In genomic region chr1:36516372-36517018, GRCh38 we compare ENCODE assay signal across 8 cellular contexts. TPM values are rescaled to one million over a fixed set of nuclear protein-coding genes. Genes with fewer than 3 reads are reported as not detected.
DNase-seq lines count a peak whose midpoint lies in the region; ATAC-seq, FAIRE-seq and TF ChIP-seq lines count a peak whose summit lies in the region.

No MANE protein-coding gene starts in this region.

- intact Hi-C loops in activated T-helper 1 cell treated with anti-CD3 and anti-CD28 coated beads, Interleukin-12 subunit alpha, Interleukin-12 subunit beta, Interleukin-2, Interleukin-4 antibody, amounts not matched to agents 30 ng/mL and 10 ng/mL and 1 ng/mL, durations not matched to agents 14 hours and 24 hours and 36 hours (cut with micrococcal nuclease): loop anchor here (1.0 to 5.0 kb wide), 2 partner anchors 806 to 918 kb away; no protein-coding TSS in a partner anchor

- TF ChIP-seq CTCF in D721Med (IDR thresholded peaks at IDR 0.05; ENCODE audit: insufficient read depth, missing control alignments): peak; percentile 94
- TF ChIP-seq CTCF in osteocyte (IDR thresholded peaks at IDR 0.05): peak; percentile 79

- H3K27ac Mint-ChIP-seq in activated T-helper 1 cell treated with anti-CD3 and anti-CD28 coated beads, Interleukin-12 subunit alpha, Interleukin-12 subunit beta, Interleukin-2, Interleukin-4 antibody, amounts not matched to agents 30 ng/mL and 10 ng/mL and 1 ng/mL, durations not matched to agents 14 hours and 24 hours and 36 hours: no peak overlapping the region
- no peak overlapping the region for H3K27ac Mint-ChIP-seq in osteocyte (ENCODE audit: unreplicated experiment)

- H3K36me3 Mint-ChIP-seq in activated T-helper 1 cell treated with anti-CD3 and anti-CD28 coated beads, Interleukin-12 subunit alpha, Interleukin-12 subunit beta, Interleukin-2, Interleukin-4 antibody, amounts not matched to agents 30 ng/mL and 10 ng/mL and 1 ng/mL, durations not matched to agents 14 hours and 24 hours and 36 hours (ENCODE audit: low read depth): no peaks in the 10 kb centered on the region
- H3K36me3 Mint-ChIP-seq in osteocyte (ENCODE audit: unreplicated experiment): no peaks in the 10 kb centered on the region

- DNase-seq in D721Med (ENCODE audit: insufficient read length, low spot score): peak; percentile 94
- DNase-seq in HuH-7 (ENCODE audit: low spot score): peak; percentile 82
- DNase-seq in OCI-M1 (lab: John Stamatoyannopoulos, UW): peak; percentile 66
- DNase-seq in activated T-helper 1 cell treated with anti-CD3 and anti-CD28 coated beads, Interleukin-12 subunit alpha, Interleukin-12 subunit beta, Interleukin-2, Interleukin-4 antibody, amounts not matched to agents 30 ng/mL and 10 ng/mL and 1 ng/mL, durations not matched to agents 14 hours and 24 hours and 36 hours (ENCODE audit: low spot score): peak; percentile 15
- peak; percentile 74 for DNase-seq in germinal center (ENCODE audit: low spot score)
- no peak for DNase-seq in osteocyte (ENCODE audit: extremely low spot score, unreplicated experiment)

- ATAC-seq in GM21526 (IDR thresholded peaks at IDR 0.05; ENCODE audit: low FRiP score, unreplicated experiment) (no peak), HG03025 (IDR thresholded peaks at IDR 0.05; ENCODE audit: low FRiP score, unreplicated experiment) (no peak)

- peak; percentile 77 for FAIRE-seq in D721Med (lab: Jason Lieb, UNC)

- peaks cover 3% of the 10 kb centered on the region for H3K27me3 Mint-ChIP-seq in activated T-helper 1 cell treated with anti-CD3 and anti-CD28 coated beads, Interleukin-12 subunit alpha, Interleukin-12 subunit beta, Interleukin-2, Interleukin-4 antibody, amounts not matched to agents 30 ng/mL and 10 ng/mL and 1 ng/mL, durations not matched to agents 14 hours and 24 hours and 36 hours (ENCODE audit: insufficient read depth)
- H3K27me3 Mint-ChIP-seq in osteocyte (ENCODE audit: unreplicated experiment): peaks cover 4% of the 10 kb centered on the region

- no peaks in the 10 kb centered on the region for H3K4me1 Mint-ChIP-seq in activated T-helper 1 cell treated with anti-CD3 and anti-CD28 coated beads, Interleukin-12 subunit alpha, Interleukin-12 subunit beta, Interleukin-2, Interleukin-4 antibody, amounts not matched to agents 30 ng/mL and 10 ng/mL and 1 ng/mL, durations not matched to agents 14 hours and 24 hours and 36 hours (ENCODE audit: low read depth)
- H3K4me1 Mint-ChIP-seq in osteocyte (ENCODE audit: unreplicated experiment): no peaks in the 10 kb centered on the region

- no peaks in the 10 kb centered on the region for H3K9me3 Mint-ChIP-seq in activated T-helper 1 cell treated with anti-CD3 and anti-CD28 coated beads, Interleukin-12 subunit alpha, Interleukin-12 subunit beta, Interleukin-2, Interleukin-4 antibody, amounts not matched to agents 30 ng/mL and 10 ng/mL and 1 ng/mL, durations not matched to agents 14 hours and 24 hours and 36 hours
- no peaks in the 10 kb centered on the region for H3K9me3 Mint-ChIP-seq in osteocyte (ENCODE audit: unreplicated experiment)

- H3K4me3 Mint-ChIP-seq in activated T-helper 1 cell treated with anti-CD3 and anti-CD28 coated beads, Interleukin-12 subunit alpha, Interleukin-12 subunit beta, Interleukin-2, Interleukin-4 antibody, amounts not matched to agents 30 ng/mL and 10 ng/mL and 1 ng/mL, durations not matched to agents 14 hours and 24 hours and 36 hours: no peak overlapping the region
- no peak overlapping the region for H3K4me3 Mint-ChIP-seq in osteocyte (ENCODE audit: unreplicated experiment)

RNA-seq across cellular contexts. Expression of gene CSF3R, which starts 33.8 kb away (rescaled TPM):
- total RNA-seq in activated T-helper 1 cell treated with anti-CD3 and anti-CD28 coated beads, Interleukin-12 subunit alpha, Interleukin-12 subunit beta, Interleukin-2, Interleukin-4 antibody, amounts not matched to agents 30 ng/mL and 10 ng/mL and 1 ng/mL, durations not matched to agents 14 hours and 24 hours and 36 hours: 0.24 and 0.54 TPM in 2 replicates
- not detected in 2 replicates for total RNA-seq in osteocyte

RNA-seq across cellular contexts. Expression of gene MRPS15, which starts 52.3 kb away (rescaled TPM):
- total RNA-seq in activated T-helper 1 cell treated with anti-CD3 and anti-CD28 coated beads, Interleukin-12 subunit alpha, Interleukin-12 subunit beta, Interleukin-2, Interleukin-4 antibody, amounts not matched to agents 30 ng/mL and 10 ng/mL and 1 ng/mL, durations not matched to agents 14 hours and 24 hours and 36 hours: 118 and 121 TPM in 2 replicates
- total RNA-seq in osteocyte: 59.0 and 64.4 TPM in 2 replicates
